In the genomic region with DNA sequence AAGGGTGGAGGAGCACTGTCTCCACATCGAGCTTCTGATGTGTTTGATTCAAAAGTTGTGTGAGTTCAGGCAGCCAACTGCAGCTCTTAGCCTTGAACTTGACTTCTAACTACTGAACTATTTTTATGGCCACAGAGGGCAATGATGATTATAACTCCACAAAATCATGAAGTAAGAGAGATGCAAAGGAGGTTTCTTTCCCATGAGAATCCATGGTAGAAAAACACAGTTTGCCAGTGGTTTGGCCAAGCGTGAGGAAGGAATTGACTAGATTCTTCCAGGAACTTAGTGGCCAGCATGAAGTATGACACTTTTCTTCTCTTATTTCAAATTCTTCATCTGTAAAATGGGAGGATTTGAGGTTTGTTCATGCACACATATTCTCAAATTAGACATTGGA, we compare ENCODE assay signal across 25 cellular contexts.
"Had no signal": no experiment of that assay in that cellular context is flagged by ENCODE, and none has a peak within 500 bp of the region (broad histone marks: within the 10 kb centered on the region; RNA-seq: fewer than 3 reads in every experiment).

No MANE protein-coding gene starts in this region.

- H3K27ac Mint-ChIP-seq: IgD-negative memory B cell, T-cell had no signal

- H3K27ac ChIP-seq: HL-60, KMS-11, SJSA1 had no signal

- H3K4me3 Mint-ChIP-seq: IgD-negative memory B cell, T-cell had no signal

- H3K36me3 Mint-ChIP-seq: IgD-negative memory B cell, T-cell had no signal

- H3K4me2 ChIP-seq: KMS-11, SK-N-SH had no signal

- H3K4me3 ChIP-seq: K562, SJSA1 had no signal

- DNase-seq: Kasumi-1, MV-4-11, NCI-H1048, NCI-H1105, NCI-H1417, NCI-H1436 treated with DMSO at 0.1 percent for 48 hours, NCI-H1694 treated with DMSO at 0.1 percent for 48 hours, NCI-H1930, NCI-H2081, NCI-H2107, NCI-H2227 treated with DMSO at 0.1 percent for 48 hours, NCI-H524, NCI-H526 treated with DMSO at 0.1 percent for 48 hours, NCI-H748 treated with DMSO at 0.1 percent for 48 hours, Right ventricle myocardium superior, RPMI8226, SIG-M5, SK-N-SH, SW 1271, T-cell had no signal

- H3K9me3 ChIP-seq: SJSA1, SK-N-SH had no signal

- ATAC-seq: K562, T-cell had no signal

- H3K27me3 ChIP-seq: SJSA1 had no signal

- H3K4me1 Mint-ChIP-seq: IgD-negative memory B cell, T-cell had no signal
